Comparison of ENCODE assay signal across 22 cellular contexts in the genomic region with DNA sequence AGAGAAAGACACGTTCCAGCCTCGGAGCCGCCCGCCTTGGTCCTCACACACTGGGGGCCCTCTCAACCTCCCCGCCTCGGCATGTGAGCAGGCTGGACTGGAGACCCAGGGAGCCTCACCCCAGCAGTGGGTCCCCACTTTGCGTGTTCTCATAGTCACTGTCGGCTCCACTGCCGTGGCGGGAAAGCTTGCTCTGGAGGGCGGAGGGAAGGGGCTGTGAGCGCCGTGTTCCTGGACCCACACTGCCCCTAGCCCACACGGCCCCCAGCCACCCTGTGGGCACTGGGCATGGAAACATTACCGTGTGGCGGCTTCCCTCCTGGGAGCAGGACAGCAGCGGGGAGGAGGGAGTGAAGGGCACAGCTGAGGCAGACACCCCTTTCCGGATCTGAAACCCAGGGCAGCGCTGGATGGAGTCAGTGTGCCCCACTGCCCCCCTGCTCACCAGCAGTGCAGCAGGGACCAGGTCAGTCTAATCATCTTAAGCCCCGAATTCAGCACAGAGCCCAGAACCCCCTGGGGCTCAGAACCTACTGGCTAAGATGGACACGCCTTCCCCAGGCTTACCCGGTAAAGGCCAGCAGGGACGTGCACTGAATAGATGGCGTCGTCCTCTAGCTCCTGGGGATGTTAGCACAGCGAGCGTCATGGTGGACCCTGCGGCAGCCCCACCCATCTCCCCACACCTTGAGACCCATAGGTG. TPM values are rescaled to one million over a fixed set of nuclear protein-coding genes. Genes with fewer than 3 reads are reported as not detected.
DNase-seq lines count a peak whose midpoint lies in the region; ATAC-seq and TF ChIP-seq lines count a peak whose summit lies in the region.
"Had no signal": no experiment of that assay in that cellular context is flagged by ENCODE, and none has a peak within 500 bp of the region (broad histone marks: within the 10 kb centered on the region; RNA-seq: fewer than 3 reads in every experiment).

No MANE protein-coding gene starts in this region.

- no peaks in the 10 kb centered on the region for H3K9me3 ChIP-seq in right cardiac atrium (ENCODE audit: control insufficient read depth, low read length)
- no peaks in the 10 kb centered on the region for H3K9me3 ChIP-seq in vagina

- WGBS in right cardiac atrium, result 87% methylated on average over 28 of the region's 28 CpGs

- DNase-seq in right cardiac atrium (peak in 2 of 3 donors; percentile 14 to 52), left cardiac atrium (no peak), osteocyte (ENCODE audit: extremely low spot score, unreplicated experiment) (peak; percentile 84), vagina (ENCODE audit: extremely low spot score in 2 of 2) (no peak), hepatic stellate cell (ENCODE audit: low spot score) (no peak)
- no peak for DNase-seq in activated CD4-positive, alpha-beta T cell treated with anti-CD3 and anti-CD28 coated beads, Interleukin-2, amount 50 U/mL, for 1 hour
- DNase-seq: activated naive CD8-positive, alpha-beta T cell treated with anti-CD3 and anti-CD28 coated beads for 36 hours; CD4-positive, CD25-positive, alpha-beta regulatory T cell; effector memory CD4-positive, alpha-beta T cell; foreskin melanocyte; hippocampal formation; NCI-H1092 treated with DMSO at 0.1 percent for 48 hours; NCI-H187 treated with DMSO at 0.1 percent for 48 hours; NCI-H69 had no signal

- H3K4me3 ChIP-seq in right cardiac atrium (ENCODE audit: low read length), result no peak overlapping the region
- H3K4me3 ChIP-seq in vagina, result no peak overlapping the region

- ATAC-seq in right cardiac atrium, result no peak
- ATAC-seq in left cardiac atrium, result no peak
- ATAC-seq: activated CD4-positive, alpha-beta T cell treated with anti-CD3 and anti-CD28 coated beads for 36 hours; esophagus mucosa; natural killer cell treated with Interleukin-12 subunit alpha and Interleukin-12 subunit beta and Interleukin-15 and Interleukin-18, amount 100 ng/mL, for 72 hours; sciatic nerve had no signal

- H3K27me3 Mint-ChIP-seq in dendritic cell treated with granulocyte-macrophage colony-stimulating factor and Interleukin-4, amounts not matched to agents 40 ng/mL and 50 ng/mL, for 4 days, result no peaks in the 10 kb centered on the region
- H3K27me3 Mint-ChIP-seq in osteocyte (ENCODE audit: unreplicated experiment), result no peaks in the 10 kb centered on the region
- H3K27me3 Mint-ChIP-seq: activated CD4-positive, alpha-beta T cell treated with anti-CD3 and anti-CD28 coated beads for 36 hours; activated naive CD8-positive, alpha-beta T cell treated with anti-CD3 and anti-CD28 coated beads for 36 hours; CD4-positive, CD25-positive, alpha-beta regulatory T cell; IgD-negative memory B cell; natural killer cell treated with Interleukin-12 subunit alpha and Interleukin-12 subunit beta and Interleukin-15 and Interleukin-18, amount 100 ng/mL, for 72 hours had no signal

- H3K4me3 Mint-ChIP-seq in dendritic cell treated with granulocyte-macrophage colony-stimulating factor and Interleukin-4, amounts not matched to agents 40 ng/mL and 50 ng/mL, for 4 days, result no peak overlapping the region
- H3K4me3 Mint-ChIP-seq in osteocyte (ENCODE audit: unreplicated experiment), result no peak overlapping the region
- H3K4me3 Mint-ChIP-seq: activated CD4-positive, alpha-beta T cell treated with anti-CD3 and anti-CD28 coated beads for 36 hours; activated naive CD8-positive, alpha-beta T cell treated with anti-CD3 and anti-CD28 coated beads for 36 hours; natural killer cell treated with Interleukin-12 subunit alpha and Interleukin-12 subunit beta and Interleukin-15 and Interleukin-18, amount 100 ng/mL, for 72 hours; T-helper 1 cell treated with Interleukin-12 subunit alpha and Interleukin-12 subunit beta and Interleukin-4 antibody, amounts not matched to agents 30 μg/mL and 1 μg/mL, for 36 hours had no signal

- H3K27me3 ChIP-seq in right cardiac atrium (ENCODE audit: control insufficient read depth, insufficient read depth) (no peaks in the 10 kb centered on the region), vagina (no peaks in the 10 kb centered on the region)

- H3K36me3 ChIP-seq in vagina, result peaks cover 0 to 34% of the 10 kb centered on the region in 2 donors

- H3K36me3 Mint-ChIP-seq in dendritic cell treated with granulocyte-macrophage colony-stimulating factor and Interleukin-4, amounts not matched to agents 40 ng/mL and 50 ng/mL, for 4 days (ENCODE audit: low read depth), result peaks cover 98% of the 10 kb centered on the region
- peaks cover 20% of the 10 kb centered on the region for H3K36me3 Mint-ChIP-seq in osteocyte (ENCODE audit: unreplicated experiment)
- H3K36me3 Mint-ChIP-seq: natural killer cell treated with Interleukin-12 subunit alpha and Interleukin-12 subunit beta and Interleukin-15 and Interleukin-18, amount 100 ng/mL, for 72 hours had no signal

- peak overlapping the region; percentile 8 for H3K27ac Mint-ChIP-seq in dendritic cell treated with granulocyte-macrophage colony-stimulating factor and Interleukin-4, amounts not matched to agents 40 ng/mL and 50 ng/mL, for 4 days
- H3K27ac Mint-ChIP-seq in osteocyte (ENCODE audit: unreplicated experiment), result no peak overlapping the region
- H3K27ac Mint-ChIP-seq: activated CD4-positive, alpha-beta T cell treated with anti-CD3 and anti-CD28 coated beads for 36 hours; activated naive CD8-positive, alpha-beta T cell treated with anti-CD3 and anti-CD28 coated beads for 36 hours; activated T-helper 2 cell treated with anti-CD3 and anti-CD28 coated beads, Interferon-gamma antibody, Interleukin-2, Interleukin-4, amounts not matched to agents 10 μg/mL and 5 μg/mL and 100 μg/mL, durations not matched to agents 14 hours and 24 hours and 36 hours; CD4-positive, CD25-positive, alpha-beta regulatory T cell; IgD-negative memory B cell; natural killer cell treated with Interleukin-12 subunit alpha and Interleukin-12 subunit beta and Interleukin-15 and Interleukin-18, amount 100 ng/mL, for 72 hours; T-helper 1 cell treated with Interleukin-12 subunit alpha and Interleukin-12 subunit beta and Interleukin-4 antibody, amounts not matched to agents 30 μg/mL and 1 μg/mL, for 36 hours had no signal

- H3K4me1 ChIP-seq in right cardiac atrium (ENCODE audit: control insufficient read depth, insufficient read depth, low read length), result peaks cover 4% of the 10 kb centered on the region
- peaks cover 44% of the 10 kb centered on the region for H3K4me1 ChIP-seq in vagina

- no peak overlapping the region for H3K27ac ChIP-seq in right cardiac atrium (ENCODE audit: low read length)
- no peak overlapping the region for H3K27ac ChIP-seq in vagina

- H3K9me3 Mint-ChIP-seq in dendritic cell treated with granulocyte-macrophage colony-stimulating factor and Interleukin-4, amounts not matched to agents 40 ng/mL and 50 ng/mL, for 4 days, result no peaks in the 10 kb centered on the region
- no peaks in the 10 kb centered on the region for H3K9me3 Mint-ChIP-seq in osteocyte (ENCODE audit: unreplicated experiment)
- H3K9me3 Mint-ChIP-seq: activated naive CD8-positive, alpha-beta T cell treated with anti-CD3 and anti-CD28 coated beads for 36 hours; activated T-helper 2 cell treated with anti-CD3 and anti-CD28 coated beads, Interferon-gamma antibody, Interleukin-2, Interleukin-4, amounts not matched to agents 10 μg/mL and 5 μg/mL and 100 μg/mL, durations not matched to agents 14 hours and 24 hours and 36 hours; IgD-negative memory B cell; natural killer cell treated with Interleukin-12 subunit alpha and Interleukin-12 subunit beta and Interleukin-15 and Interleukin-18, amount 100 ng/mL, for 72 hours; T-helper 1 cell treated with Interleukin-12 subunit alpha and Interleukin-12 subunit beta and Interleukin-4 antibody, amounts not matched to agents 30 μg/mL and 1 μg/mL, for 36 hours had no signal

- H3K4me1 Mint-ChIP-seq in dendritic cell treated with granulocyte-macrophage colony-stimulating factor and Interleukin-4, amounts not matched to agents 40 ng/mL and 50 ng/mL, for 4 days (ENCODE audit: low read depth), result peaks cover 38% of the 10 kb centered on the region
- peaks cover 9% of the 10 kb centered on the region for H3K4me1 Mint-ChIP-seq in osteocyte (ENCODE audit: unreplicated experiment)

- intact Hi-C loops in right cardiac atrium (cut with DNase I), result no loop called here
- intact Hi-C loops in left cardiac atrium (cut with DNase I), result loop anchor here in 1 of 2 donors (10.0 kb wide), 1 partner anchor 359 kb away; a partner anchor contains a TSS
- intact Hi-C loops in dendritic cell treated with granulocyte-macrophage colony-stimulating factor and Interleukin-4, amounts not matched to agents 40 ng/mL and 50 ng/mL, for 4 days (cut with micrococcal nuclease), result no loop called here
- intact Hi-C loops in vagina (cut with DNase I), result loop anchor here (5.0 kb wide), 1 partner anchor 212 kb away; no protein-coding TSS in a partner anchor

- no peak for TF ChIP-seq POLR2A in vagina (IDR thresholded peaks at IDR 0.05)

- TF ChIP-seq CTCF in osteocyte (IDR thresholded peaks at IDR 0.05), result no peak
- TF ChIP-seq CTCF in vagina (IDR thresholded peaks at IDR 0.05), result no peak

RNA-seq across cellular contexts. Expression of a gene that starts 7.2 kb away (rescaled TPM):
- total RNA-seq in right cardiac atrium (10 to 100 TPM; 30.6 to 45.3 (median 38.3) TPM), left cardiac atrium (10 to 100 TPM; 42.0 to 48.8 TPM), osteocyte (42.0 and 43.1 TPM in 2 replicates), vagina (61.1 TPM)
- 53.0 TPM for polyA plus RNA-seq in right cardiac atrium

RNA-seq across cellular contexts. Expression of a gene that starts 8.8 kb away (rescaled TPM):
- 1 to 10 TPM; 6.6 to 7.5 (median 7.3) TPM for total RNA-seq in right cardiac atrium
- 5.2 TPM for polyA plus RNA-seq in right cardiac atrium
- total RNA-seq in left cardiac atrium, result 10 to 100 TPM in 1 of 2 donors, 1 to 10 TPM in 1; 8.3 to 11.6 TPM
- 11.7 and 12.8 TPM in 2 replicates for total RNA-seq in osteocyte
- 13.3 TPM for total RNA-seq in vagina

RNA-seq across cellular contexts. Expression of a gene that starts 13.8 kb away (rescaled TPM):
- total RNA-seq in right cardiac atrium (10 to 100 TPM; 31.4 to 37.8 (median 34.8) TPM), left cardiac atrium (10 to 100 TPM; 30.8 to 44.0 TPM), osteocyte (48.2 and 50.7 TPM in 2 replicates), vagina (39.8 TPM)
- polyA plus RNA-seq in right cardiac atrium, result 25.5 TPM

RNA-seq across cellular contexts. Expression of a gene that starts 17.3 kb away (rescaled TPM):
- total RNA-seq in right cardiac atrium (10 to 100 TPM in 1 of 4 donors, 1 to 10 TPM in 3; 5.4 to 11.0 (median 7.4) TPM), left cardiac atrium (10 to 100 TPM in 1 of 2 donors, 1 to 10 TPM in 1; 8.1 to 10.5 TPM), osteocyte (33.1 and 36.1 TPM in 2 replicates), vagina (7.9 TPM)
- polyA plus RNA-seq in right cardiac atrium, result 5.0 TPM
- polyA plus RNA-seq: IgD-negative memory B cell had no signal

RNA-seq across cellular contexts. Expression of a gene that starts 47.0 kb away (rescaled TPM):
- total RNA-seq in right cardiac atrium (100 to 1,000 TPM in 3 of 4 donors, 10 to 100 TPM in 1; 93.5 to 148 (median 113) TPM), left cardiac atrium (10 to 100 TPM; 67.0 to 82.1 TPM), osteocyte (4.8 and 7.1 TPM in 2 replicates), vagina (23.6 TPM)
- 98.5 TPM for polyA plus RNA-seq in right cardiac atrium
- polyA plus RNA-seq: IgD-negative memory B cell had no signal

Comparison
In these comparisons a context has a peak if more than half of its experiments do, and no peak if none do; other contexts are left out.
1. DNase-seq: peak in right cardiac atrium (2 of 3) and osteocyte (single experiment); none in left cardiac atrium (single experiment), vagina (0 of 2), hepatic stellate cell (single experiment) and activated CD4-positive, alpha-beta T cell treated with anti-CD3 and anti-CD28 coated beads, Interleukin-2, amount 50 U/mL, for 1 hour (single experiment).